ENCODE assay signal across 17 cellular contexts in the genomic region with DNA sequence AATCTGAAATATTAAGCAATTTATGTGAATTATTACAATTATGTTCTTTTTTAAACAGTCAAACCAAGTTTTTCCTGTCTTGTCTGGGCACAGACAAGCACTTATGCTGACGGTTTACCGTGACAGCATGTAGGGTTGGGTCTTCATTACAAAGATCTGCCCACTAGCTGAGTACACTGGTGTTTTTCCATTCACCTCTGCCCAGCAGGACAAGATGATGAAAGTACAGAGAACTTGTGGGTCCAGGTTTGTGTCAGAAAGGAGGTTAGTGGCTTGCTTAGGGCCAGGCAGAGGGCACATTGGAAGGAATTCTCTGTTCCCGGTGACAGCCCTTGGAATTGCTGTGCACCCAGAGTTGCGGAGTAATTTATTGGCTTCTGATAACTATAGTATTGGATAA.
"Had no signal": no experiment of that assay in that cellular context is flagged by ENCODE, and none has a peak within 500 bp of the region (broad histone marks: within the 10 kb centered on the region; RNA-seq: fewer than 3 reads in every experiment).

No MANE protein-coding gene starts in this region.

- H3K4me3 ChIP-seq: adrenal gland, colonic mucosa, gastrocnemius medialis, heart left ventricle, lung, mucosa of descending colon, pancreas, spleen, stomach, testis, upper lobe of right lung had no signal

- H3K9me3 ChIP-seq: adrenal gland, colonic mucosa, gastrocnemius medialis, heart left ventricle, mucosa of descending colon, pancreas, spleen, stomach, testis, upper lobe of right lung had no signal

- H3K36me3 ChIP-seq: colonic mucosa, pancreas had no signal

- H3K27ac ChIP-seq: adrenal gland, colonic mucosa, gastrocnemius medialis, heart left ventricle, pancreas, stomach, testis, upper lobe of right lung had no signal

- ATAC-seq: gastrocnemius medialis; heart left ventricle; left cardiac atrium; mucosa of descending colon; naive thymus-derived CD4-positive, alpha-beta T cell; pancreas; sciatic nerve; T-helper 17 cell; upper lobe of right lung had no signal

- H3K27me3 ChIP-seq: adrenal gland, colonic mucosa, gastrocnemius medialis, pancreas, spleen, testis, upper lobe of right lung had no signal

- DNase-seq: activated naive CD4-positive, alpha-beta T cell; activated T-cell treated with anti-CD3 and anti-CD28 coated beads for 4 hours; adrenal gland; colonic mucosa; gastrocnemius medialis; heart left ventricle; left cardiac atrium; mucosa of descending colon; naive thymus-derived CD4-positive, alpha-beta T cell; pancreas; spleen; stomach; T-helper 17 cell; testis; upper lobe of right lung had no signal

- H3K4me1 ChIP-seq: colonic mucosa had no signal
